ENCODE assay signal across 14 cellular contexts in the genomic region with DNA sequence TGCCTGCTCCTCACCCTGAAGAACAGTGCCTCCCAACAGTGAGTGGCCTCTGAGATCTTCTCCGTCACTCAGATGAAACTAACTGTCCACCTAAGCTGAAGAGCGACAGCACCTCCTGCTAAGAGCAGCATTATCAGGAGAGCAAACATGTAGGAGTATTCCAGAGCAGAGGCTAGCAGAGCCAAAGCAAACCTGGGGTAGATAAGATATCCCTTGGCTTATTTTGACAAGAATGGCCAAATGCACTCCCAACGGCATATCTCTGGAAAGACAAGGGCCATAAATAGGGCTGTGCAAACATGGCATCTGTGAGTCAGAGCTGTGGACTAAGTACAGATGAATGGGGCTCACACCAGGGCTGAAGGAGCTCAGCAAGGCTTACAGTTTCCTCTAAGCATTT.
DNase-seq lines count a peak whose midpoint lies in the region; ATAC-seq, FAIRE-seq and TF ChIP-seq lines count a peak whose summit lies in the region.
"Had no signal": no experiment of that assay in that cellular context is flagged by ENCODE, and none has a peak within 500 bp of the region (broad histone marks: within the 10 kb centered on the region; RNA-seq: fewer than 3 reads in every experiment).

No MANE protein-coding gene starts in this region.

- peak; percentile 91 to 99 for ATAC-seq in A549
- ATAC-seq: WTC11 had no signal

- TF ChIP-seq RAD21 in A549 (conservative IDR thresholded peaks at IDR 0.05 in 1 of 2, IDR thresholded peaks at IDR 0.05 in 1 of 2) (0 out of 5 replicates have a peak, but pooled peaks of 1 of the 2 experiments have one; percentile 5), liver (IDR thresholded peaks at IDR 0.05) (peak; percentile 39 to 52)

- H3K4me1 ChIP-seq in A549 (peaks cover 18% of the 10 kb centered on the region), liver (ENCODE audit: control insufficient read depth in 4 of 4, insufficient read depth in 4 of 4, low read length in 3 of 4) (peaks cover 3 to 34% (median 26%) of the 10 kb centered on the region in 4 donors), trophoblast cell (ENCODE audit: control insufficient read depth in 1 of 2, insufficient read depth in 2 of 2, low read length in 2 of 2) (no peaks in the 10 kb centered on the region)

- H4K91ac ChIP-seq in trophoblast cell (ENCODE audit: low read depth, low read length): no peak overlapping the region

- H3K27me3 ChIP-seq in bronchial epithelial cell (ENCODE audit: control insufficient read depth, insufficient read depth, low read length): no peaks in the 10 kb centered on the region
- H3K27me3 ChIP-seq in liver (ENCODE audit: control insufficient read depth in 4 of 4, insufficient read depth in 4 of 4, low read length in 3 of 4): no peaks in the 10 kb centered on the region
- no peaks in the 10 kb centered on the region for H3K27me3 ChIP-seq in trophoblast cell (ENCODE audit: insufficient read depth, low read length)
- no peaks in the 10 kb centered on the region for H3K27me3 ChIP-seq in MG63

- H3K23ac ChIP-seq in trophoblast cell (ENCODE audit: low read length): no peak overlapping the region

- H3K36me3 ChIP-seq in bronchial epithelial cell (ENCODE audit: control insufficient read depth, insufficient read depth, low read length): peaks cover 10% of the 10 kb centered on the region
- peaks cover 0 to 9% (median 0%) of the 10 kb centered on the region in 4 donors for H3K36me3 ChIP-seq in liver (ENCODE audit: control insufficient read depth in 4 of 4, insufficient read depth in 3 of 4, low read depth in 1 of 4, low read length in 3 of 4)
- H3K36me3 ChIP-seq in trophoblast cell (ENCODE audit: control insufficient read depth in 1 of 2, insufficient read depth in 2 of 2, low read length in 2 of 2): peaks cover 28 to 58% of the 10 kb centered on the region in 2 experiments
- H3K36me3 ChIP-seq in MG63: no peaks in the 10 kb centered on the region; the same call in 1 of the 2 replicates

- peak overlapping the region in 1 of 2 experiments; percentile 47; a peak in 3 of 6 replicates for H3K27ac ChIP-seq in A549
- H3K27ac ChIP-seq in liver (ENCODE audit: low read depth in 1 of 2, low read length in 2 of 2): peak overlapping the region in 1 of 2 donors; percentile 4
- H3K27ac ChIP-seq in trophoblast cell (ENCODE audit: low read depth, low read length): no peak overlapping the region
- H3K27ac ChIP-seq: epithelial cell of prostate had no signal

- H3K14ac ChIP-seq in trophoblast cell (ENCODE audit: low read length): no peak overlapping the region

- H3K4me2 ChIP-seq in A549 (peak overlapping the region; percentile 56), trophoblast cell (ENCODE audit: low read length) (no peak overlapping the region)

- H2BK5ac ChIP-seq in trophoblast cell (ENCODE audit: low read depth, low read length, poor library complexity): no peak overlapping the region

- no peak overlapping the region for H2BK12ac ChIP-seq in trophoblast cell (ENCODE audit: low read length)

- H2AK5ac ChIP-seq in trophoblast cell (ENCODE audit: low read length): no peak overlapping the region

- H3K4me3 ChIP-seq in A549 (no peak overlapping the region), bronchial epithelial cell (ENCODE audit: low read depth, low read length) (no peak overlapping the region), liver (ENCODE audit: low read depth in 1 of 3, low read length in 3 of 3) (no peak overlapping the region), trophoblast cell (ENCODE audit: low read depth, low read length) (no peak overlapping the region), MG63 (no peak overlapping the region)

- no peak overlapping the region for H3K18ac ChIP-seq in trophoblast cell (ENCODE audit: low read length)

- no peak overlapping the region for H2AFZ ChIP-seq in trophoblast cell (ENCODE audit: insufficient read depth, low read length, poor library complexity)

- no peaks in the 10 kb centered on the region for H3K79me1 ChIP-seq in trophoblast cell (ENCODE audit: low read length)

- no peak overlapping the region for H4K12ac ChIP-seq in trophoblast cell (ENCODE audit: low read depth, low read length)

- WGBS in A549 (ENCODE audit: missing lambda C conversion rate): 45% methylated on average over 3 of the region's 3 CpGs
- 32% methylated on average over 3 of the region's 3 CpGs for WGBS in liver
- no CpG with 5 or more reads among the region's 3 CpGs for WGBS in trophoblast cell (ENCODE audit: extremely low coverage, insufficient coverage, insufficient read length)

- TF ChIP-seq POLR2A in A549 (IDR thresholded peaks at IDR 0.05; ENCODE audit: low read length): no peak

- H2BK120ac ChIP-seq in trophoblast cell (ENCODE audit: insufficient read depth, low read length, poor library complexity): no peak overlapping the region

- POLR2A ChIA-PET in A549 (lab: Yijun Ruan, JAX): interaction anchor here (0.6 to 0.8 kb wide), 2 partner anchors 11 to 112 kb away, joined by 3 read pairs; no protein-coding TSS in a partner anchor

- CTCF ChIA-PET in A549 (lab: Yijun Ruan, JAX): interaction anchor here (1.2 kb wide), 1 partner anchor 214 kb away, joined by 3 read pairs; no protein-coding TSS in a partner anchor

- no peaks in the 10 kb centered on the region for H3K79me2 ChIP-seq in trophoblast cell (ENCODE audit: control insufficient read depth, insufficient read depth, low read length, poor library complexity)

- peak; percentile 57 to 70 for DNase-seq in A549 (ENCODE audit: low read depth in 1 of 2, low spot score in 1 of 2)
- DNase-seq in HUDEP-2 (lab: John Stamatoyannopoulos, UW; ENCODE audit: unreplicated experiment in 76 of 76): peak in 49 of 76 experiments; percentile 3 to 80 (median 31)
- peak; percentile 19 for DNase-seq in bronchial epithelial cell (ENCODE audit: low read depth)
- DNase-seq in trophoblast cell: no peak
- no peak for DNase-seq in T-helper 1 cell
- DNase-seq in MV-4-11 (lab: John Stamatoyannopoulos, UW): no peak
- DNase-seq in MG63: no peak
- DNase-seq: activated naive CD4-positive, alpha-beta T cell treated with Interleukin-2 at 50 U/mL for 16 hours; H9; hypothalamus; mesenchymal stem cell had no signal

- TF ChIP-seq EP300 in A549 (IDR thresholded peaks at IDR 0.05): no peak

- H4K8ac ChIP-seq in trophoblast cell (ENCODE audit: low read depth, low read length): no peak overlapping the region

- TF ChIP-seq CTCF in A549 (IDR thresholded peaks at IDR 0.05) (no peak), bronchial epithelial cell (IDR thresholded peaks at IDR 0.05; ENCODE audit: insufficient read depth, low read length, severe bottlenecking) (no peak), liver (IDR thresholded peaks at IDR 0.05; ENCODE audit: low read depth, low read length, missing input control) (no peak)

- no peak overlapping the region for H3K4ac ChIP-seq in trophoblast cell (ENCODE audit: low read depth, low read length)

- H3K9me3 ChIP-seq in A549 (no peaks in the 10 kb centered on the region), liver (ENCODE audit: control insufficient read depth in 4 of 4, low read length in 3 of 4) (no peaks in the 10 kb centered on the region), trophoblast cell (ENCODE audit: insufficient read depth, low read depth, low read length) (no peaks in the 10 kb centered on the region), MG63 (no peaks in the 10 kb centered on the region)

- FAIRE-seq in A549 (lab: Jason Lieb, UNC) (peak; percentile 74), bronchial epithelial cell (lab: Jason Lieb, UNC) (no peak)

- no peak overlapping the region for H3K9ac ChIP-seq in liver (ENCODE audit: low read depth in 1 of 2, low read length in 2 of 2)
- H3K9ac ChIP-seq in trophoblast cell (ENCODE audit: low read length): no peak overlapping the region

TF ChIP-seq in A549, 52 proteins besides CTCF, POLR2A, EP300 and RAD21:
- TF ChIP-seq MAFK (IDR thresholded peaks at IDR 0.05; ENCODE audit: partially characterized antibody) (no peak), FOSL2 (IDR thresholded peaks at IDR 0.05) (no peak), FOSL2 (CRISPR knock-in tag; IDR thresholded peaks at IDR 0.05) (peak; percentile 39), GATA3 (IDR thresholded peaks at IDR 0.05; ENCODE audit: borderline replicate concordance) (peak; percentile 69), KDM5A (IDR thresholded peaks at IDR 0.05) (no peak), ZSCAN20 (CRISPR knock-in tag; IDR thresholded peaks at IDR 0.05) (no peak)

TF ChIP-seq in liver, 16 proteins besides CTCF, POLR2A, EP300 and RAD21 (continues in another document):
- TF ChIP-seq GABPA (IDR thresholded peaks at IDR 0.05 in 1 of 2, conservative IDR thresholded peaks at IDR 0.05 in 1 of 2) (peak in 1 of 2 donors; percentile 25), HNF4G (IDR thresholded peaks at IDR 0.05) (no peak), RXRA (IDR thresholded peaks at IDR 0.05) (peak; percentile 58 to 86), YY1 (IDR thresholded peaks at IDR 0.05) (peak; percentile 82), HNF4A (conservative IDR thresholded peaks at IDR 0.05) (peak; percentile 61 to 84), NR2F2 (IDR thresholded peaks at IDR 0.05) (no peak), EGR1 (IDR thresholded peaks at IDR 0.05; ENCODE audit: low read depth in 2 of 2) (no peak), FOXA1 (IDR thresholded peaks at IDR 0.05) (peak; percentile 9), JUND (IDR thresholded peaks at IDR 0.05) (peak; percentile 28 to 94), TAF1 (conservative IDR thresholded peaks at IDR 0.05) (no peak)
- TF ChIP-seq, protein P1, sequence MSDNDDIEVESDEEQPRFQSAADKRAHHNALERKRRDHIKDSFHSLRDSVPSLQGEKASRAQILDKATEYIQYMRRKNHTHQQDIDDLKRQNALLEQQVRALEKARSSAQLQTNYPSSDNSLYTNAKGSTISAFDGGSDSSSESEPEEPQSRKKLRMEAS (IDR thresholded peaks at IDR 0.05): peak; percentile 37
- TF ChIP-seq, protein P2, sequence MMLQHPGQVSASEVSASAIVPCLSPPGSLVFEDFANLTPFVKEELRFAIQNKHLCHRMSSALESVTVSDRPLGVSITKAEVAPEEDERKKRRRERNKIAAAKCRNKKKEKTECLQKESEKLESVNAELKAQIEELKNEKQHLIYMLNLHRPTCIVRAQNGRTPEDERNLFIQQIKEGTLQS (IDR thresholded peaks at IDR 0.05): no peak
- TF ChIP-seq, protein P3, sequence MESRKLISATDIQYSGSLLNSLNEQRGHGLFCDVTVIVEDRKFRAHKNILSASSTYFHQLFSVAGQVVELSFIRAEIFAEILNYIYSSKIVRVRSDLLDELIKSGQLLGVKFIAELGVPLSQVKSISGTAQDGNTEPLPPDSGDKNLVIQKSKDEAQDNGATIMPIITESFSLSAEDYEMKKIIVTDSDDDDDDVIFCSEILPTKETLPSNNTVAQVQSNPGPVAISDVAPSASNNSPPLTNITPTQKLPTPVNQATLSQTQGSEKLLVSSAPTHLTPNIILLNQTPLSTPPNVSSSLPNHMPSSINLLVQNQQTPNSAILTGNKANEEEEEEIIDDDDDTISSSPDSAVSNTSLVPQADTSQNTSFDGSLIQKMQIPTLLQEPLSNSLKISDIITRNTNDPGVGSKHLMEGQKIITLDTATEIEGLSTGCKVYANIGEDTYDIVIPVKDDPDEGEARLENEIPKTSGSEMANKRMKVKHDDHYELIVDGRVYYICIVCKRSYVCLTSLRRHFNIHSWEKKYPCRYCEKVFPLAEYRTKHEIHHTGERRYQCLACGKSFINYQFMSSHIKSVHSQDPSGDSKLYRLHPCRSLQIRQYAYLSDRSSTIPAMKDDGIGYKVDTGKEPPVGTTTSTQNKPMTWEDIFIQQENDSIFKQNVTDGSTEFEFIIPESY (IDR thresholded peaks at IDR 0.05): peak; percentile 76

Comparison
In these comparisons a context has a peak if more than half of its experiments do, and no peak if none do; other contexts are left out.
1. DNase-seq: peak in A549 (2 of 2), HUDEP-2 (49 of 76) and bronchial epithelial cell (single experiment); none in trophoblast cell (0 of 2), T-helper 1 cell (0 of 5), MV-4-11 (single experiment) and MG63 (single experiment).